8 cellular contexts compared by ENCODE assay signal in the genomic region with DNA sequence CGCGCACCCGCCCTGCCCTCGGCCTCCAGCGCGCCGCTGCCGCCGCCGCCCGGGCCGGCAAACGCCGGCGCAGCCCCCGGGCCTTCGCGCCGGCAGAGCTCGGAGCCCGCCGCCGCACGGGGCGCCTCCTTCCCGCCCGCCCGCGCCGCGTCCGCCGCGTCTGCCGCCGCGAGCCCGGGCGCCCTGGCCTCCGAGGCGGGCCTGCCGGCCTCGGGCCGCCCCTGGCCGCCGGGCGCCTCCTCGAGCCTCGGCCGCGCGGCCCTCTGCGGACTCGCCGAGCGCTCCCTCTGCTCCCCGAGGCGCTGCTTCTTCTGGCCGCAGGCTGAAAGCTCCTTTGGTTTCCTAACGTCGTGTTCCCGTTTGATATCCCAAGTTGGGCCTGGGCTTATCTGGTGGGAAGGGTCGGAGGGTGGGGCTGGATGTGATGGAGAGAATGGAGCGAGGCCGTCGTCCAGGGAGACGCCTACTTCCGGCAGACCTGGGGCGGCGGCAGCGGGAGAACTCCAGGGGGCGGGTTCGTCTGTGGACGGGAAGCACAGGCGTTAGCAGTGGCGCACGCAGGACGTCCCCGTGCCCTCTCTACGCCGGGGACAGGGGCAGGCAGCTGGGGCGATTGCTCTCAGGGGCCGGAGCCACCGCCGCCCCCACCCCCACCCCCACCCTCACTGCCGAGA.
DNase-seq lines count a peak whose midpoint lies in the region; ATAC-seq and TF ChIP-seq lines count a peak whose summit lies in the region.

No MANE protein-coding gene starts in this region.

- peaks cover 8% of the 10 kb centered on the region for H3K4me1 Mint-ChIP-seq in T-helper 2 cell treated with Interferon-gamma antibody and Interleukin-4, amounts not matched to agents 5 μg/mL and 100 μg/mL, for 36 hours (ENCODE audit: low read depth)

- H3K4me3 Mint-ChIP-seq in T-helper 2 cell treated with Interferon-gamma antibody and Interleukin-4, amounts not matched to agents 5 μg/mL and 100 μg/mL, for 36 hours, result peak overlapping the region; percentile 83

- no peaks in the 10 kb centered on the region for H3K9me3 Mint-ChIP-seq in T-helper 2 cell treated with Interferon-gamma antibody and Interleukin-4, amounts not matched to agents 5 μg/mL and 100 μg/mL, for 36 hours

- H3K4me3 ChIP-seq in astrocyte of the cerebellum (ENCODE audit: low read depth, low read length) (peak overlapping the region; percentile 47), retinal pigment epithelial cell (ENCODE audit: low read length) (peak overlapping the region; percentile 63)

- DNase-seq in NCI-H146 (lab: John Stamatoyannopoulos, UW), result peak; percentile 93
- peak; percentile 63 for DNase-seq in T-helper 2 cell treated with Interferon-gamma antibody and Interleukin-4, amounts not matched to agents 5 μg/mL and 100 μg/mL, for 36 hours (ENCODE audit: low spot score)
- peak; percentile 11 for DNase-seq in astrocyte of the cerebellum (ENCODE audit: low read depth)
- peak; percentile 54 to 78 for DNase-seq in hippocampal formation (lab: John Stamatoyannopoulos, UW)
- no peak for DNase-seq in retinal pigment epithelial cell (ENCODE audit: low read depth)
- DNase-seq in RPMI8226, result no peak

- H3K36me3 Mint-ChIP-seq in T-helper 2 cell treated with Interferon-gamma antibody and Interleukin-4, amounts not matched to agents 5 μg/mL and 100 μg/mL, for 36 hours (ENCODE audit: low read depth), result no peaks in the 10 kb centered on the region

- H3K27me3 Mint-ChIP-seq in T-helper 2 cell treated with Interferon-gamma antibody and Interleukin-4, amounts not matched to agents 5 μg/mL and 100 μg/mL, for 36 hours (ENCODE audit: low read depth), result peaks cover 51% of the 10 kb centered on the region

- in situ Hi-C loops in astrocyte of the cerebellum (cut with HindIII; ENCODE audit: low sequenced_read_pairs), result no loop called here

- peak overlapping the region; percentile 68 for H3K27ac Mint-ChIP-seq in T-helper 2 cell treated with Interferon-gamma antibody and Interleukin-4, amounts not matched to agents 5 μg/mL and 100 μg/mL, for 36 hours

- ATAC-seq in GM18499 (IDR thresholded peaks at IDR 0.05; ENCODE audit: insufficient read depth, unreplicated experiment), result peak; percentile 47
- peak; percentile 83 for ATAC-seq in HG02870 (IDR thresholded peaks at IDR 0.05; ENCODE audit: unreplicated experiment)

- TF ChIP-seq CTCF in astrocyte of the cerebellum (IDR thresholded peaks at IDR 0.05; ENCODE audit: low read depth, low read length, missing control alignments), result no peak
- peak; percentile 24 for TF ChIP-seq CTCF in retinal pigment epithelial cell (conservative IDR thresholded peaks at IDR 0.05; ENCODE audit: low read depth, low read length)

Comparison
In these comparisons a context has a peak if more than half of its experiments do, and no peak if none do; other contexts are left out.
1. DNase-seq: peak in NCI-H146 (single experiment), T-helper 2 cell treated with Interferon-gamma antibody and Interleukin-4, amounts not matched to agents 5 μg/mL and 100 μg/mL, for 36 hours (single experiment), astrocyte of the cerebellum (single experiment) and hippocampal formation (2 of 2); none in retinal pigment epithelial cell (single experiment) and RPMI8226 (single experiment).